Comparison of ENCODE assay signal across 25 cellular contexts in the genomic region with DNA sequence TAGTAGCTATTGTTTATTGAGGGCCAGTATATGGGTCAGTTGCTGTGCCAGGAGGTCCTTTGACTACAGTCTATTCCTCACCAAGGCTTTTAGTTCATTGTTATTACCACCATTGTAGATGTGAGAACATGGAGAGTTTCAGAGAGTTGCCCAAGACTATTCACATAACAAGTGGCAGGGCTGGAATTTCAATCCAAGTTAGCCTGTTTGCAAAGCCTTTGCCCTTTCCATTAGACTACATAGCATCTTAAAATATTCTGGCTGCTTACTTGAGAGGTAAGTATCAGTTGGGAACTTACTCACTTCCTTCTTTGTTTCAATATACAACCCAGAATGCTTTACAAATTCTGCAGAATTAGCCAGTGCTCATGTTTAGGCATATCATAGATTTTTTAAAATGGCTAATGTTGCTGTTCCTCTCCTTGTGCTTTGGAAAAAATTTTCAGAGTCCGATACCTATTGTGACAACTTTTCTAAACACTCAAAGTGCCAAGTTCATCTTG.
"Had no signal": no experiment of that assay in that cellular context is flagged by ENCODE, and none has a peak within 500 bp of the region (broad histone marks: within the 10 kb centered on the region; RNA-seq: fewer than 3 reads in every experiment).

No MANE protein-coding gene starts in this region.

- H3K36me3 Mint-ChIP-seq: activated CD8-positive, alpha-beta memory T cell treated with anti-CD3 and anti-CD28 coated beads, Interleukin-2, amount 10 ng/mL, durations not matched to agents 7 days and 5 days had no signal

- ATAC-seq: activated CD8-positive, alpha-beta memory T cell treated with anti-CD3 and anti-CD28 coated beads, Interleukin-2, amount 10 ng/mL, durations not matched to agents 7 days and 5 days; heart right ventricle; right cardiac atrium; stimulated activated naive CD8-positive, alpha-beta T cell treated with anti-CD3 and anti-CD28 coated beads, Interleukin-15, amount 100 ng/mL, for 72 hours had no signal

- H3K27ac Mint-ChIP-seq: activated CD4-positive, alpha-beta memory T cell treated with anti-CD3 and anti-CD28 coated beads, Interleukin-2, amount 10 ng/mL, durations not matched to agents 7 days and 5 days; activated CD8-positive, alpha-beta memory T cell treated with anti-CD3 and anti-CD28 coated beads, Interleukin-2, amount 10 ng/mL, durations not matched to agents 7 days and 5 days; immature natural killer cell; progenitor cell of endocrine pancreas had no signal

- DNase-seq: activated CD4-positive, alpha-beta memory T cell treated with anti-CD3 and anti-CD28 coated beads, Interleukin-2, amount 10 ng/mL, durations not matched to agents 7 days and 5 days; activated CD4-positive, alpha-beta T cell treated with anti-CD3 and anti-CD28 coated beads for 48 hours; activated CD4-positive, CD25-positive, alpha-beta regulatory T cell; activated CD8-positive, alpha-beta memory T cell treated with anti-CD3 and anti-CD28 coated beads, Interleukin-2, amount 10 ng/mL, durations not matched to agents 7 days and 5 days; activated effector memory CD4-positive, alpha-beta T cell treated with Interleukin-2 at 50 U/mL for 16 hours; activated naive CD4-positive, alpha-beta T cell treated with anti-CD3 and anti-CD28 coated beads, Interleukin-2, amount 50 U/mL, for 16 hours; activated T-cell treated with anti-CD3 and anti-CD28 coated beads, Interleukin-2, amount 50 U/mL, for 1 hour; aorta; cerebellar nuclear complex; dermis blood vessel endothelial cell; effector memory CD4-positive, alpha-beta T cell; esophagus squamous epithelium; heart right ventricle; immature natural killer cell; kidney glomerular epithelial cell; right cardiac atrium; stimulated activated CD4-positive, alpha-beta T cell treated with anti-CD3 and anti-CD28 coated beads, Interleukin-15, amount 100 ng/mL, for 24 hours; stimulated activated CD4-positive, alpha-beta T cell treated with anti-CD3 and anti-CD28 coated beads, Interleukin-2, amount 100 ng/mL, for 48 hours; stimulated activated naive CD8-positive, alpha-beta T cell treated with anti-CD3 and anti-CD28 coated beads, Interleukin-15, amount 100 ng/mL, for 72 hours; T1000; trophoblast cell had no signal

- H3K36me3 ChIP-seq: breast epithelium, esophagus squamous epithelium, heart right ventricle had no signal

- H3K9me3 Mint-ChIP-seq: activated CD4-positive, alpha-beta memory T cell treated with anti-CD3 and anti-CD28 coated beads, Interleukin-2, amount 10 ng/mL, durations not matched to agents 7 days and 5 days; immature natural killer cell; stimulated activated naive CD8-positive, alpha-beta T cell treated with anti-CD3 and anti-CD28 coated beads, Interleukin-15, amount 100 ng/mL, for 72 hours had no signal

- H3K4me1 ChIP-seq: breast epithelium had no signal

- H3K4me3 Mint-ChIP-seq: activated CD4-positive, alpha-beta memory T cell treated with anti-CD3 and anti-CD28 coated beads, Interleukin-2, amount 10 ng/mL, durations not matched to agents 7 days and 5 days; activated CD8-positive, alpha-beta memory T cell treated with anti-CD3 and anti-CD28 coated beads, Interleukin-2, amount 10 ng/mL, durations not matched to agents 7 days and 5 days; immature natural killer cell; stimulated activated naive CD8-positive, alpha-beta T cell treated with anti-CD3 and anti-CD28 coated beads, Interleukin-15, amount 100 ng/mL, for 72 hours had no signal

- H3K9me3 ChIP-seq: breast epithelium, esophagus squamous epithelium, heart right ventricle had no signal

- H3K27me3 Mint-ChIP-seq: activated CD4-positive, alpha-beta memory T cell treated with anti-CD3 and anti-CD28 coated beads, Interleukin-2, amount 10 ng/mL, durations not matched to agents 7 days and 5 days; activated CD8-positive, alpha-beta memory T cell treated with anti-CD3 and anti-CD28 coated beads, Interleukin-2, amount 10 ng/mL, durations not matched to agents 7 days and 5 days; progenitor cell of endocrine pancreas; stimulated activated naive CD8-positive, alpha-beta T cell treated with anti-CD3 and anti-CD28 coated beads, Interleukin-15, amount 100 ng/mL, for 72 hours had no signal

- H3K4me1 Mint-ChIP-seq: immature natural killer cell had no signal

- H3K4me3 ChIP-seq: breast epithelium, esophagus squamous epithelium, heart right ventricle, skin epidermis had no signal

- H3K27ac ChIP-seq: breast epithelium, esophagus squamous epithelium, heart right ventricle, skin epidermis had no signal

- H3K27me3 ChIP-seq: breast epithelium, esophagus squamous epithelium, heart right ventricle had no signal

- FAIRE-seq: endothelial cell of umbilical vein had no signal
